8 cellular contexts compared by ENCODE assay signal in the genomic region with DNA sequence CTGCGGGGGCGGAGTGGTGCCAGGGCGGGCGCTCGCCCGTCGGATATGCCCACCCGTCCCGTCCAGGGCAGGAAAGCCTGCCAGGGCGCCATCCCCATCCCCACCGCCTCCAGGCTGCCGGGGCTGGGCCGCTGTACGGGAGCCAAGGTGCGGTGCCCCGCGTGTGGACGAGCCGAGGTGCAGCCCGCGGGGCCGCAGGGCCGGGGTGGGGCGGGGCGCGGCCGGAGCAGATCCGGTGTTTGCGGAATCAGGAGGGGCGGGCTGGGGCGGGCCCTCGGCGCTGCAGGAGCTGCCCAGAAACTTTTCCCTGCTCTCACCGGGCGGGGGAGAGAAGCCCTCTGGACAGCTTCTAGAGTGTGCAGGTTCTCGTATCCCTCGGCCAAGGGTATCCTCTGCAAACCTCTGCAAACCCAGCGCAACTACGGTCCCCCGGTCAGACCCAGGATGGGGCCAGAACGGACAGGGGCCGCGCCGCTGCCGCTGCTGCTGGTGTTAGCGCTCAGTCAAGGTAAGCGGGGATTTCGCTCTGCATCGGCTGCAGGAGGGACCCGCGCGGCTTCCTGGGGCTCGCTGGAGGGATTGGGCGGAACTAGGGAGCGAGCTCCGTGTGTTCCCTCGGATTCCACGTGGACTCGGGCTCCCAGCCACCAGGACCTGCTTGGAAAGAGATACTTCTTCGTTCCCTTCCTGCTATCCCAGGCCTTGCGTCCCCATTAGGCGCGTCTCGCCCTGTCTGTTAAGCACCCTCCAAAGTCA. TPM values are rescaled to one million over a fixed set of nuclear protein-coding genes. Genes with fewer than 3 reads are reported as not detected.
DNase-seq lines count a peak whose midpoint lies in the region; ATAC-seq and TF ChIP-seq lines count a peak whose summit lies in the region.

A gene (plus strand): TSS at position 328 of the 756 bp plus-strand sequence. CDS start 117 bp downstream, at position 445.

- POLR2A ChIA-PET in HCT116 (lab: Charles Lee), result interaction anchor here (0.7 to 1.2 kb wide), 3 partner anchors 8 to 42 kb away, joined by 3 to 4 read pairs (median 3); no protein-coding TSS in a partner anchor

- H4K20me1 ChIP-seq in DOHH2 (ENCODE audit: control insufficient read depth, insufficient read depth, low read depth, low read length), result no peaks in the 10 kb centered on the region
- no peaks in the 10 kb centered on the region for H4K20me1 ChIP-seq in HCT116 (ENCODE audit: insufficient read depth)

- peak within 1 kb of the TSS; percentile 25 for H3K4me2 ChIP-seq in DOHH2 (ENCODE audit: low read length)
- peak within 1 kb of the TSS; percentile 92 for H3K4me2 ChIP-seq in HCT116 (ENCODE audit: low read length)

- DNase-seq in HCT116 (ENCODE audit: low read depth, low spot score), result peak; percentile 36
- DNase-seq in NCI-H524 (lab: John Stamatoyannopoulos, UW), result peak; percentile 16 to 61
- peak; percentile 74 for DNase-seq in activated effector memory CD4-positive, alpha-beta T cell treated with anti-CD3 and anti-CD28 coated beads, Interleukin-2, amount 50 U/mL, for 16 hours
- DNase-seq in germinal center (ENCODE audit: low spot score), result peak; percentile 21
- DNase-seq in MV-4-11 (lab: John Stamatoyannopoulos, UW), result no peak
- no peak for DNase-seq in NCI-H1048 (lab: John Stamatoyannopoulos, UW)

- TF ChIP-seq CTCF in DOHH2 (IDR thresholded peaks at IDR 0.05; ENCODE audit: low read depth, low read length, poor library complexity, severe bottlenecking), result no peak
- no peak for TF ChIP-seq CTCF in HCT116 (IDR thresholded peaks at IDR 0.05 in 2 of 3, conservative IDR thresholded peaks at IDR 0.05 in 1 of 3; ENCODE audit: borderline replicate concordance in 1 of 3, insufficient read depth in 1 of 3, low read depth in 2 of 3, low read length in 2 of 3)

- no peaks in the 10 kb centered on the region for H3F3A ChIP-seq in DOHH2 (ENCODE audit: control insufficient read depth, insufficient read depth)

- RAD21 ChIA-PET in HCT116 (lab: Charles Lee; ENCODE audit: low non-redundant PET in 1 of 2, low total read pairs in 2 of 2, uncharacterized antibody in 2 of 2, unreplicated experiment in 2 of 2), result interaction anchor here (0.9 to 1.4 kb wide), 3 partner anchors 41 to 42 kb away, joined by 3 to 5 read pairs (median 4); no protein-coding TSS in a partner anchor

- H3K4me1 ChIP-seq in DOHH2 (ENCODE audit: control insufficient read depth, low read length) (no peaks in the 10 kb centered on the region), HCT116 (ENCODE audit: control insufficient read depth in 1 of 2, insufficient read depth in 2 of 2, low read length in 2 of 2) (peaks cover 31 to 53% of the 10 kb centered on the region in 2 experiments), neuron (ENCODE audit: insufficient read depth, low read length) (peaks cover 8% of the 10 kb centered on the region)

- intact Hi-C loops in HCT116 (cut with micrococcal nuclease), result loop anchor here (2.0 kb wide), 1 partner anchor 46 kb away; no protein-coding TSS in a partner anchor

- H3K79me2 ChIP-seq in DOHH2 (ENCODE audit: control insufficient read depth, low read length), result no peaks in the 10 kb centered on the region
- peaks cover 40% of the 10 kb centered on the region for H3K79me2 ChIP-seq in HCT116 (ENCODE audit: insufficient read depth, low read length)

- BruUV-seq in HCT116 (replicated peaks; lab: Mats Ljungman, UMichigan), result TSS peak; percentile 55

- H3K36me3 ChIP-seq in DOHH2 (ENCODE audit: control insufficient read depth, low read length) (no peaks in the 10 kb centered on the region), HCT116 (ENCODE audit: control insufficient read depth in 1 of 2, insufficient read depth in 2 of 2, low read length in 2 of 2) (peaks cover 0 to 8% of the 10 kb centered on the region in 2 experiments; a peak in 1 of 4 replicates), neuron (ENCODE audit: insufficient read depth, low read length) (no peaks in the 10 kb centered on the region)

- H3K9ac ChIP-seq in HCT116 (ENCODE audit: low read length), result peak within 1 kb of the TSS; percentile 69

- TF ChIP-seq POLR2A in HCT116 (IDR thresholded peaks at IDR 0.05; ENCODE audit: borderline replicate concordance, extremely low read depth, insufficient read depth, insufficient read length), result no peak

- peak; percentile 11; the same call in 1 of the 2 replicates for TF ChIP-seq RAD21 in HCT116 (IDR thresholded peaks at IDR 0.05; ENCODE audit: low read depth)

- CTCF ChIA-PET in HCT116 (lab: Charles Lee), result interaction anchor here (0.8 to 1.2 kb wide), 3 partner anchors 10 to 41 kb away, joined by 3 read pairs; no protein-coding TSS in a partner anchor

- peaks cover 26% of the 10 kb centered on the region for H3K27me3 ChIP-seq in DOHH2 (ENCODE audit: control insufficient read depth, low read length)
- no peaks in the 10 kb centered on the region for H3K27me3 ChIP-seq in HCT116 (ENCODE audit: insufficient read depth, low read length)
- H3K27me3 ChIP-seq in neuron (ENCODE audit: insufficient read depth, low read length), result peaks cover 6% of the 10 kb centered on the region

- peak within 1 kb of the TSS; percentile 20; the same call in 1 of the 2 replicates for H3K4me3 ChIP-seq in DOHH2 (ENCODE audit: low read length)
- H3K4me3 ChIP-seq in HCT116 (replicated peaks in 1 of 2; ENCODE audit: low read depth in 1 of 2, low read length in 2 of 2), result peak within 1 kb of the TSS; percentile 84 to 87
- H3K4me3 ChIP-seq in neuron (ENCODE audit: low read length), result peak within 1 kb of the TSS; percentile 92

- no peaks in the 10 kb centered on the region for H3K9me3 ChIP-seq in DOHH2 (ENCODE audit: control insufficient read depth, insufficient read depth, low read length)
- no peaks in the 10 kb centered on the region for H3K9me3 ChIP-seq in HCT116 (ENCODE audit: control insufficient read depth in 1 of 2, insufficient read depth in 1 of 2, low read depth in 1 of 2, low read length in 2 of 2)
- no peaks in the 10 kb centered on the region for H3K9me3 ChIP-seq in neuron (ENCODE audit: low read length)

- H2AFZ ChIP-seq in HCT116 (ENCODE audit: low read depth, low read length, poor library complexity, severe bottlenecking) (no peak within 1 kb of the TSS), neuron (ENCODE audit: low read depth, low read length) (peak within 1 kb of the TSS; percentile 97)

- no peak within 1 kb of the TSS for H3K27ac ChIP-seq in DOHH2 (ENCODE audit: low read depth, low read length)
- peak within 1 kb of the TSS; percentile 82 for H3K27ac ChIP-seq in HCT116 (ENCODE audit: low read depth, low read length)

- ATAC-seq in HCT116, result peak; percentile 75

- H3K9me2 ChIP-seq in DOHH2 (replicated peaks; ENCODE audit: control insufficient read depth, low read length) (no peaks in the 10 kb centered on the region), HCT116 (ENCODE audit: insufficient read depth) (no peaks in the 10 kb centered on the region)

TF ChIP-seq in HCT116, 20 proteins besides CTCF, POLR2A, EP300 and RAD21 (continues in another document):
- TF ChIP-seq, protein P1, sequence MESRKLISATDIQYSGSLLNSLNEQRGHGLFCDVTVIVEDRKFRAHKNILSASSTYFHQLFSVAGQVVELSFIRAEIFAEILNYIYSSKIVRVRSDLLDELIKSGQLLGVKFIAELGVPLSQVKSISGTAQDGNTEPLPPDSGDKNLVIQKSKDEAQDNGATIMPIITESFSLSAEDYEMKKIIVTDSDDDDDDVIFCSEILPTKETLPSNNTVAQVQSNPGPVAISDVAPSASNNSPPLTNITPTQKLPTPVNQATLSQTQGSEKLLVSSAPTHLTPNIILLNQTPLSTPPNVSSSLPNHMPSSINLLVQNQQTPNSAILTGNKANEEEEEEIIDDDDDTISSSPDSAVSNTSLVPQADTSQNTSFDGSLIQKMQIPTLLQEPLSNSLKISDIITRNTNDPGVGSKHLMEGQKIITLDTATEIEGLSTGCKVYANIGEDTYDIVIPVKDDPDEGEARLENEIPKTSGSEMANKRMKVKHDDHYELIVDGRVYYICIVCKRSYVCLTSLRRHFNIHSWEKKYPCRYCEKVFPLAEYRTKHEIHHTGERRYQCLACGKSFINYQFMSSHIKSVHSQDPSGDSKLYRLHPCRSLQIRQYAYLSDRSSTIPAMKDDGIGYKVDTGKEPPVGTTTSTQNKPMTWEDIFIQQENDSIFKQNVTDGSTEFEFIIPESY (IDR thresholded peaks at IDR 0.05; ENCODE audit: extremely low read depth, insufficient replicate concordance, low read length), result no peak
- TF ChIP-seq ZFX (IDR thresholded peaks at IDR 0.05) (no peak), FOSL1 (IDR thresholded peaks at IDR 0.05; ENCODE audit: low read depth) (no peak), EGR1 (IDR thresholded peaks at IDR 0.05; ENCODE audit: low read depth) (peak; percentile 94), JUND (IDR thresholded peaks at IDR 0.05) (no peak), CEBPB (IDR thresholded peaks at IDR 0.05; ENCODE audit: low read depth) (no peak), SIN3A (IDR thresholded peaks at IDR 0.05; ENCODE audit: low read depth) (peak; percentile 18; the same call in 1 of the 2 replicates)
- TF ChIP-seq, protein P2, sequence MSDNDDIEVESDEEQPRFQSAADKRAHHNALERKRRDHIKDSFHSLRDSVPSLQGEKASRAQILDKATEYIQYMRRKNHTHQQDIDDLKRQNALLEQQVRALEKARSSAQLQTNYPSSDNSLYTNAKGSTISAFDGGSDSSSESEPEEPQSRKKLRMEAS (IDR thresholded peaks at IDR 0.05), result peak; percentile 52; the same call in 1 of the 2 replicates

RNA-seq across cellular contexts. Expression of the gene that starts here (rescaled TPM):
- 36.6 TPM for total RNA-seq in HCT116 (2021; ENCODE audit: unreplicated experiment)
- polyA plus RNA-seq in HCT116 (2012), result 7.4 and 10.8 TPM in 2 replicates

Comparison
In these comparisons a context has a peak if more than half of its experiments do, and no peak if none do; other contexts are left out.
1. H3K4me3 ChIP-seq: peak in every context shown above with its lines; median percentile 92 in neuron; 86 in HCT116; 20 in DOHH2.
2. DNase-seq: peak in HCT116 (single experiment), NCI-H524 (2 of 2), activated effector memory CD4-positive, alpha-beta T cell treated with anti-CD3 and anti-CD28 coated beads, Interleukin-2, amount 50 U/mL, for 16 hours (single experiment) and germinal center (single experiment); none in MV-4-11 (single experiment) and NCI-H1048 (single experiment).